9 cellular contexts compared by ENCODE assay signal in genomic region chr4:1166509-1167243, GRCh38. TPM values are rescaled to one million over a fixed set of nuclear protein-coding genes. Genes with fewer than 3 reads are reported as not detected.
DNase-seq lines count a peak whose midpoint lies in the region; ATAC-seq and TF ChIP-seq lines count a peak whose summit lies in the region.
"Had no signal": no experiment of that assay in that cellular context is flagged by ENCODE, and none has a peak within 500 bp of the region (broad histone marks: within the 10 kb centered on the region; RNA-seq: fewer than 3 reads in every experiment).

No MANE protein-coding gene starts in this region.

- DNase-seq in Karpas-422 = peak; percentile 46
- DNase-seq in GM13977 (ENCODE audit: low spot score) = no peak

- no peak for TF ChIP-seq POLR2A in GM18505 (IDR thresholded peaks at IDR 0.05; ENCODE audit: borderline replicate concordance, extremely low read depth, insufficient read depth, insufficient read length)

- no peaks in the 10 kb centered on the region for H3K9me3 ChIP-seq in Karpas-422 (ENCODE audit: low read length)
- no peaks in the 10 kb centered on the region for H3K9me3 ChIP-seq in parathyroid adenoma (ENCODE audit: control insufficient read depth, low read length)
- H3K9me3 ChIP-seq: right lobe of liver had no signal

- H3K4me2 ChIP-seq in Karpas-422 (ENCODE audit: low read depth, low read length, poor library complexity, severe bottlenecking) = peak overlapping the region; percentile 98
- H3K4me2 ChIP-seq in parathyroid adenoma (ENCODE audit: low read length) = no peak overlapping the region

- no peak for TF ChIP-seq CTCF in parathyroid adenoma (IDR thresholded peaks at IDR 0.05)
- TF ChIP-seq CTCF in GM13977 (IDR thresholded peaks at IDR 0.05; ENCODE audit: extremely low read depth, insufficient read depth, missing control alignments) = no peak

- intact Hi-C loops in dendritic cell treated with granulocyte-macrophage colony-stimulating factor and Interleukin-4, amounts not matched to agents 40 ng/mL and 50 ng/mL, for 4 days (cut with micrococcal nuclease) = loop anchor here (2.0 to 5.0 kb wide), 4 partner anchors 36 to 102 kb away; partner anchors contain the start of gene CTBP1

- H3K27ac ChIP-seq in Karpas-422 (ENCODE audit: low read length) = no peak overlapping the region
- H3K27ac ChIP-seq in parathyroid adenoma = no peak overlapping the region

- H3K79me2 ChIP-seq in Karpas-422 (ENCODE audit: low read length) = no peaks in the 10 kb centered on the region
- H3K79me2 ChIP-seq in parathyroid adenoma = no peaks in the 10 kb centered on the region

- peaks cover 46% of the 10 kb centered on the region for H3K4me1 Mint-ChIP-seq in dendritic cell treated with granulocyte-macrophage colony-stimulating factor and Interleukin-4, amounts not matched to agents 40 ng/mL and 50 ng/mL, for 4 days (ENCODE audit: low read depth)

- peak overlapping the region; percentile 87 for H3K9ac ChIP-seq in Karpas-422 (ENCODE audit: low read length)
- H3K9ac ChIP-seq in parathyroid adenoma = no peak overlapping the region

- H3K27ac Mint-ChIP-seq in dendritic cell treated with granulocyte-macrophage colony-stimulating factor and Interleukin-4, amounts not matched to agents 40 ng/mL and 50 ng/mL, for 4 days = peak overlapping the region; percentile 12

- H3K36me3 ChIP-seq in Karpas-422 (ENCODE audit: insufficient read depth, low read length) (no peaks in the 10 kb centered on the region), parathyroid adenoma (ENCODE audit: control insufficient read depth, insufficient read depth, low read length) (no peaks in the 10 kb centered on the region)

- H3K27me3 ChIP-seq in Karpas-422 (ENCODE audit: low read length) (no peaks in the 10 kb centered on the region), parathyroid adenoma (ENCODE audit: control insufficient read depth, insufficient read depth, low read length) (peaks cover 2% of the 10 kb centered on the region)
- H3K27me3 ChIP-seq: right lobe of liver had no signal

- peak overlapping the region; percentile 80 for H3K4me3 ChIP-seq in Karpas-422 (ENCODE audit: low read length)
- no peak overlapping the region for H3K4me3 ChIP-seq in parathyroid adenoma (ENCODE audit: low read depth, low read length)

- H3K4me1 ChIP-seq in Karpas-422 (ENCODE audit: low read length) = peaks cover 21% of the 10 kb centered on the region
- H3K4me1 ChIP-seq in parathyroid adenoma = no peaks in the 10 kb centered on the region

- in situ Hi-C loops in GM13977 (cut with MboI; ENCODE audit: low pct_unique_long_range_greater_than_20kb, low sequenced_read_pairs, unreplicated experiment) = no loop called here

- no peaks in the 10 kb centered on the region for H3K36me3 Mint-ChIP-seq in dendritic cell treated with granulocyte-macrophage colony-stimulating factor and Interleukin-4, amounts not matched to agents 40 ng/mL and 50 ng/mL, for 4 days (ENCODE audit: low read depth)

- no peaks in the 10 kb centered on the region for H4K20me1 ChIP-seq in Karpas-422 (ENCODE audit: insufficient read depth, low read depth, low read length)

- no peaks in the 10 kb centered on the region for H3K9me2 ChIP-seq in Karpas-422 (replicated peaks; ENCODE audit: insufficient read depth, low read length)

- H2AFZ ChIP-seq in Karpas-422 (ENCODE audit: low read length) (no peak overlapping the region; the same call in 1 of the 2 replicates), parathyroid adenoma (peak overlapping the region; percentile 79)

- H3K4me3 Mint-ChIP-seq in dendritic cell treated with granulocyte-macrophage colony-stimulating factor and Interleukin-4, amounts not matched to agents 40 ng/mL and 50 ng/mL, for 4 days = no peak overlapping the region

- H3K27me3 Mint-ChIP-seq in dendritic cell treated with granulocyte-macrophage colony-stimulating factor and Interleukin-4, amounts not matched to agents 40 ng/mL and 50 ng/mL, for 4 days = peaks cover 62% of the 10 kb centered on the region

- H3K9me3 Mint-ChIP-seq in dendritic cell treated with granulocyte-macrophage colony-stimulating factor and Interleukin-4, amounts not matched to agents 40 ng/mL and 50 ng/mL, for 4 days = peaks cover 22% of the 10 kb centered on the region

- ATAC-seq in GM18867 (IDR thresholded peaks at IDR 0.05; ENCODE audit: unreplicated experiment) (peak; percentile 2), HG02938 (IDR thresholded peaks at IDR 0.05; ENCODE audit: unreplicated experiment) (no peak), GM19397 (IDR thresholded peaks at IDR 0.05; ENCODE audit: unreplicated experiment) (no peak), GM18505 (IDR thresholded peaks at IDR 0.05; ENCODE audit: unreplicated experiment) (no peak)

RNA-seq across cellular contexts. Expression of gene SPON2, which starts 5.7 kb away (rescaled TPM):
- total RNA-seq in Karpas-422 (2014; rRNA removed; shearing (Covaris generic); ENCODE audit: low replicate concordance) = 7.4 and 8.9 TPM in 2 replicates

RNA-seq across cellular contexts. Expression of gene RNF212, which starts 53.3 kb away (rescaled TPM):
- not detected in 2 replicates for total RNA-seq in Karpas-422 (2014; rRNA removed; shearing (Covaris generic); ENCODE audit: low replicate concordance)
